ENCODE assay signal across 2 cellular contexts in the genomic region with DNA sequence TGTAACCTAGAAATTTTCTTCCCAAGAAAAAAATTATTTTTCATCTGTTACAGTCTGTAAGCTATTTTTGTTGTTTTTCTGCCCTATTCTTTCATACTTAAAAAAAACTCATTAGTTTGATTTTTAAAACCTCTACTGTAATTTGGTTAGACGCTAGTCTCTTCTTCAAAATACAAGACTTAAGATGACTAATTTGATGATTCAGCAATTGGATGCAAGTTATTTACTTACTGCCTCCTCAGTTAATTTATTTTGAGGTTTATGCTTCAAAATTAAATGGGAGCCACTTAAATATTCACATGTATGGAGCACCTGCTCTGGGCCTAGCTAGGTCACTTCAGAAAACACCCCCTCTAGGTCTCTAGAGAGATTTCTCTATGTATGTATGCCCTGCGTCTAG.
A peak's percentile ranks its signal among the peaks of the same experiment; 100 is the strongest.
TF ChIP-seq lines count a peak whose summit lies in the region.

No MANE protein-coding gene starts in this region.

TF ChIP-seq in IMR-90, 13 proteins besides CTCF, POLR2A, EP300 and RAD21 (continued from another document):
- TF ChIP-seq, protein P1, sequence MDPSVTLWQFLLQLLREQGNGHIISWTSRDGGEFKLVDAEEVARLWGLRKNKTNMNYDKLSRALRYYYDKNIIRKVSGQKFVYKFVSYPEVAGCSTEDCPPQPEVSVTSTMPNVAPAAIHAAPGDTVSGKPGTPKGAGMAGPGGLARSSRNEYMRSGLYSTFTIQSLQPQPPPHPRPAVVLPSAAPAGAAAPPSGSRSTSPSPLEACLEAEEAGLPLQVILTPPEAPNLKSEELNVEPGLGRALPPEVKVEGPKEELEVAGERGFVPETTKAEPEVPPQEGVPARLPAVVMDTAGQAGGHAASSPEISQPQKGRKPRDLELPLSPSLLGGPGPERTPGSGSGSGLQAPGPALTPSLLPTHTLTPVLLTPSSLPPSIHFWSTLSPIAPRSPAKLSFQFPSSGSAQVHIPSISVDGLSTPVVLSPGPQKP (IDR thresholded peaks at IDR 0.05; ENCODE audit: borderline replicate concordance, low read depth, low read length) = no peak
- TF ChIP-seq, protein P2, sequence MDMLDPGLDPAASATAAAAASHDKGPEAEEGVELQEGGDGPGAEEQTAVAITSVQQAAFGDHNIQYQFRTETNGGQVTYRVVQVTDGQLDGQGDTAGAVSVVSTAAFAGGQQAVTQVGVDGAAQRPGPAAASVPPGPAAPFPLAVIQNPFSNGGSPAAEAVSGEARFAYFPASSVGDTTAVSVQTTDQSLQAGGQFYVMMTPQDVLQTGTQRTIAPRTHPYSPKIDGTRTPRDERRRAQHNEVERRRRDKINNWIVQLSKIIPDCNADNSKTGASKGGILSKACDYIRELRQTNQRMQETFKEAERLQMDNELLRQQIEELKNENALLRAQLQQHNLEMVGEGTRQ (IDR thresholded peaks at IDR 0.05; ENCODE audit: low read depth, low read length) = no peak
- TF ChIP-seq FOS (IDR thresholded peaks at IDR 0.05; ENCODE audit: low read depth, low read length) = no peak

TF ChIP-seq in K562, 482 proteins besides CTCF, POLR2A, EP300 and RAD21 (continued from another document):
- TF ChIP-seq MAFF (IDR thresholded peaks at IDR 0.05; ENCODE audit: low read length) (peak; percentile 93), ZFP36 (IDR thresholded peaks at IDR 0.05; ENCODE audit: low read depth, low read length, partially characterized antibody) (no peak), MTA3 (IDR thresholded peaks at IDR 0.05; ENCODE audit: borderline replicate concordance) (no peak), FOSL1 (tag; conservative IDR thresholded peaks at IDR 0.05) (0 out of 2 replicates have a peak, but pooled peaks have one; percentile 14), ZNF316 (IDR thresholded peaks at IDR 0.05) (peak; percentile 96), ZNF124 (CRISPR knock-in tag; IDR thresholded peaks at IDR 0.05) (no peak), ZNF24 (IDR thresholded peaks at IDR 0.05) (no peak), MAFK (IDR thresholded peaks at IDR 0.05; ENCODE audit: low read length) (peak; percentile 92)
